8 cellular contexts compared by ENCODE assay signal in the genomic region with DNA sequence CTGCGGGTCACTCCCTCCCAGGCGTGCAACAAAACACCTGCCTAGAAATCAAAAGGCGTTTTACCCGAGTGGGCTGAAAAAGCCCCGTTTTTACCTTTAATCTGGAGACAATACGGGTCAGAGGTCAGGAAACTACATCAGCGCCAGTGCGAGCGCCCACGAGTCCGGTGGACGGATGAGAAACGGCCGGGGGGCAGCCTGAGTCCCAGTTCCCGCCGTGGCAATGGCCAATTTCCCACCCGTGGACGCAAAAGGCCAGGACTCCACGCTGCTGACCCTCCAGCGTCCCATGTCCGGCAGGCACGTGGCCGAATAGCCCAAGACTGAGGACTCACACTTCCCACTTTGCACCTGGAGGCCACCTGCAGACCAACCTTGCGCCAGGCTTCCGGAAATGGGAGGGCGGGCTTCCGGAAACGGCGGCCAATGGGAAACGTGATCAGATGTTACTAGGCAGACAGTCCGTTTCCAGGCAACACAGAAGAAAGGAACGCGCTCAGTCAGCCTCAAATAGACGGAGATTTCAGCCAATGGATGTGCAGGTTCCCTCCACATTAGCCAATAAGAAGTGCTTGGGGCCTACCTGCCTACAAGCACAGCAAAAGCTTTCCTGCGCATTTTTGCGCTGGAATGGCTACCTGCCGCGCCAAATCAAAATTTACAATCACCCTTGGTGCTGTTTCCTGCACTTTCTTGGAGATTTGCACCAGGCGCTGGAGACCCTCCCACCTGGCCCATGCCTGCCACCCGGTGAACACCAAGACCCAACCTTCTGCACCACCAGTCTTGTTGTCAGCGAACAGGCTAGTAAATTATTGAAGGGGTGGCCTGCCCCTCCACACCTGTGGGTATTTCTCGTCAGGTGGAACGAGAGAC. TPM values are rescaled to one million over a fixed set of nuclear protein-coding genes. Genes with fewer than 3 reads are reported as not detected.
DNase-seq lines count a peak whose midpoint lies in the region; ATAC-seq and TF ChIP-seq lines count a peak whose summit lies in the region.

No MANE protein-coding gene starts in this region.

- H3K27ac Mint-ChIP-seq in naive B cell, result peak overlapping the region; percentile 44 to 91 (median 79)

- no peaks in the 10 kb centered on the region for H3K27me3 Mint-ChIP-seq in naive B cell

- peaks cover 14 to 36% (median 25%) of the 10 kb centered on the region in 3 donors for H3K4me1 Mint-ChIP-seq in naive B cell

- H3K36me3 Mint-ChIP-seq in naive B cell, result peaks cover 28 to 43% of the 10 kb centered on the region in 2 donors

- in situ Hi-C loops in G401 (cut with HindIII; ENCODE audit: low sequenced_read_pairs), result no loop called here
- in situ Hi-C loops in ACHN (cut with HindIII; ENCODE audit: low pct_ligation_motif_present, low pct_unique_long_range_greater_than_20kb, low sequenced_read_pairs), result no loop called here

- peak overlapping the region; percentile 97 for H3K4me3 ChIP-seq in NT2/D1 (ENCODE audit: insufficient read length, low read depth)
- peak overlapping the region; percentile 96 for H3K4me3 ChIP-seq in fibroblast of mammary gland (ENCODE audit: control insufficient read depth, low read depth, low read length)

- no peaks in the 10 kb centered on the region for H3K9me3 ChIP-seq in NT2/D1 (ENCODE audit: insufficient read depth, low read length)

- H3K27me3 ChIP-seq in NT2/D1 (ENCODE audit: insufficient read depth, insufficient read length), result no peaks in the 10 kb centered on the region

- H3K36me3 ChIP-seq in NT2/D1 (ENCODE audit: insufficient read depth, insufficient read length, low read length), result peaks cover 40% of the 10 kb centered on the region

- H3K4me3 Mint-ChIP-seq in naive B cell, result peak overlapping the region; percentile 88 to 97 (median 93)

- DNase-seq in G401 (ENCODE audit: low spot score) (peak; percentile 99), NT2/D1 (ENCODE audit: low read depth, low spot score) (peak; percentile 93), activated T-helper 1 cell treated with Interleukin-2 at 50 U/mL for 16 hours (ENCODE audit: low read depth) (peak; percentile 15), fibroblast of mammary gland (ENCODE audit: low read depth) (peak; percentile 95), naive B cell (peak; percentile 89), ACHN (no peak)
- peak; percentile 26 for DNase-seq in stimulated activated CD8-positive, alpha-beta memory T cell treated with anti-CD3 and anti-CD28 coated beads, Interleukin-7, amount 100 ng/mL, for 24 hours (ENCODE audit: low read depth)

- H3K9ac ChIP-seq in NT2/D1 (ENCODE audit: insufficient read length, low read depth), result peak overlapping the region; percentile 93

- no peaks in the 10 kb centered on the region for H3K4me1 ChIP-seq in NT2/D1 (ENCODE audit: insufficient read depth, insufficient read length)

- peaks cover 0 to 38% (median 6%) of the 10 kb centered on the region in 7 donors for H3K9me3 Mint-ChIP-seq in naive B cell

- peak; percentile 55 for ATAC-seq in HG03025 (IDR thresholded peaks at IDR 0.05; ENCODE audit: low FRiP score, unreplicated experiment)
- peak; percentile 99 for ATAC-seq in naive B cell (ENCODE audit: low read depth in 2 of 2)

- TF ChIP-seq CTCF in fibroblast of mammary gland (conservative IDR thresholded peaks at IDR 0.05; ENCODE audit: control insufficient read depth, insufficient read depth, low read depth, low read length), result no peak

RNA-seq across cellular contexts. Expression of gene ZFP14, which starts 47.4 kb away (rescaled TPM):
- 7.1 and 9.4 TPM in 2 replicates for total RNA-seq in G401 (2014; rRNA removed; shearing (Covaris generic))
- 10 to 100 TPM in 1 of 6 donors, 1 to 10 TPM in 5; 2.9 to 11.6 (median 5.2) TPM for polyA plus RNA-seq in naive B cell (ENCODE audit: low read depth in 6 of 6)
